10 cellular contexts compared by ENCODE assay signal in the genomic region with DNA sequence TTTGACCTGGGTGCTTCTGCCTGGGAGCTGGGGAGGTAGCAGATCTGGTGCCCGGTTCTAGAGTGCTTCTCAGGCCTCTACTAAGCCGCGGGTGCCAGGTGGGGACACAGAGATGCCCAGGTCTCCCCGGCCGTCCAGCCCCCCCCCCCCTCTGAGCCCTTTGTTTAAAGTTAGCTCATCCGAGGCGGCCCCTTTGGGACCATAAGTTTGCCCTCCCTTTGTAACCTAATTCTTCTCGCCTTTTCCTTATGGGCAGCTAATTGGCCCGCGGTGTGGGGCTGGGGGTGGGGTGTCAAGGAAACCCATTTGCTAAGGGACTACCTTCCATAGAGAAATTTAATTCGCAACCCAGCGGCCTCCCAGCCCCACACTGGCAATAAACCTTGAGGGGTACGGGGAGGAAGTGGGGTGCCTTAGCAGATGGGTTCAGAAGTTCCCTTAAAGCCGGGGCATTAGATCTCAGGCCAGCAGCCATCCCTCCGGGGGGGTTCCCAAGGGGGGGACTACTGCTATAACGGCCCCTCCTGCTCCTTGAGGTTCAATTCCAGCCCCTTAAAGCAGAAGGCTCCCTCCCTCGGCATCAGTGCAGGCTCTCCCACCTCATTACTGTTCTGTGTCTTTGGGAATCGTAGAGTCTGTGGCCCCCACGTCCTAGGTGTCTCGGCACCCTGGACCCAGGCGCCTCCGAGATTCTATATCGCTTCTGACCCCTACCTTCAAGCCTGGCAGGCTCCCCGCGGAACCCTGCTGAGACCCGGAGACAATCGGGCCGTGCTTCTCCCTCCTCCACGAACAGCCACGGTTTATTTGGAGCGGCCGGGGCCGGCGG. TPM values are rescaled to one million over a fixed set of nuclear protein-coding genes. Genes with fewer than 3 reads are reported as not detected.
DNase-seq lines count a peak whose midpoint lies in the region; TF ChIP-seq lines count a peak whose summit lies in the region.
"Had no signal": no experiment of that assay in that cellular context is flagged by ENCODE, and none has a peak within 500 bp of the region (broad histone marks: within the 10 kb centered on the region; RNA-seq: fewer than 3 reads in every experiment).

No MANE protein-coding gene starts in this region.

- no peak overlapping the region for H3K27ac ChIP-seq in esophagus muscularis mucosa (replicated peaks in 1 of 4)

- in situ Hi-C loops in ACHN (cut with HindIII; ENCODE audit: low pct_ligation_motif_present, low pct_unique_long_range_greater_than_20kb, low sequenced_read_pairs): no loop called here

- DNase-seq in EH (ENCODE audit: low read depth): peak; percentile 45
- peak; percentile 83 for DNase-seq in NCI-H526 treated with DMSO at 0.1 percent for 48 hours (lab: John Stamatoyannopoulos, UW)
- no peak for DNase-seq in esophagus muscularis mucosa (ENCODE audit: extremely low spot score)
- DNase-seq in posterior vena cava (ENCODE audit: low spot score): peak; percentile 62
- no peak for DNase-seq in iPS-NIHi7 (ENCODE audit: extremely low spot score)
- no peak for DNase-seq in kidney glomerular epithelial cell (lab: John Stamatoyannopoulos, UW)
- DNase-seq in middle frontal gyrus (ENCODE audit: extremely low spot score, low spot score): no peak
- DNase-seq in ACHN: no peak
- DNase-seq: activated gamma-delta T cell, NCI-H2081 treated with DMSO at 0.1 percent for 48 hours had no signal

- WGBS in esophagus muscularis mucosa: 21% methylated on average over 32 of the region's 34 CpGs

- no peak for TF ChIP-seq POLR2A in esophagus muscularis mucosa (IDR thresholded peaks at IDR 0.05; ENCODE audit: low read depth)

- H3K4me3 ChIP-seq in esophagus muscularis mucosa: peak overlapping the region; percentile 14 to 63 (median 44)

- no peak for TF ChIP-seq CTCF in esophagus muscularis mucosa (IDR thresholded peaks at IDR 0.05)

- peaks cover 0 to 7% (median 0%) of the 10 kb centered on the region in 4 donors for H3K36me3 ChIP-seq in esophagus muscularis mucosa

- TF ChIP-seq EP300 in esophagus muscularis mucosa (IDR thresholded peaks at IDR 0.05): no peak

- H3K27me3 ChIP-seq in esophagus muscularis mucosa: peaks cover 27 to 100% (median 89%) of the 10 kb centered on the region in 4 donors

- no peaks in the 10 kb centered on the region for H3K9me3 ChIP-seq in esophagus muscularis mucosa

- intact Hi-C loops in esophagus muscularis mucosa (cut with DNase I): no loop called here
- intact Hi-C loops in posterior vena cava (cut with DNase I): loop anchor here in 1 of 2 donors (5.0 to 10.0 kb wide), 2 partner anchors 64 to 396 kb away; no protein-coding TSS in a partner anchor

- peaks cover 61 to 80% (median 74%) of the 10 kb centered on the region in 4 donors for H3K4me1 ChIP-seq in esophagus muscularis mucosa

RNA-seq across cellular contexts. Expression of a gene that starts 1.7 kb away (rescaled TPM):
- 10 to 100 TPM in 3 of 4 donors, 1 to 10 TPM in 1; 10.0 to 16.9 (median 13.4) TPM for total RNA-seq in esophagus muscularis mucosa
- 10 to 100 TPM; 11.6 to 11.9 TPM for total RNA-seq in posterior vena cava

RNA-seq across cellular contexts. Expression of a gene that starts 24.6 kb away (rescaled TPM):
- not detected for total RNA-seq in esophagus muscularis mucosa
- total RNA-seq in posterior vena cava: not detected

Comparison
In these comparisons a context has a peak if more than half of its experiments do, and no peak if none do; other contexts are left out.
1. DNase-seq: peak in EH (single experiment), NCI-H526 treated with DMSO at 0.1 percent for 48 hours (single experiment) and posterior vena cava (single experiment); none in esophagus muscularis mucosa (single experiment), iPS-NIHi7 (single experiment), kidney glomerular epithelial cell (single experiment), middle frontal gyrus (single experiment) and ACHN (single experiment).